Comparison of ENCODE assay signal across 8 cellular contexts in the genomic region with DNA sequence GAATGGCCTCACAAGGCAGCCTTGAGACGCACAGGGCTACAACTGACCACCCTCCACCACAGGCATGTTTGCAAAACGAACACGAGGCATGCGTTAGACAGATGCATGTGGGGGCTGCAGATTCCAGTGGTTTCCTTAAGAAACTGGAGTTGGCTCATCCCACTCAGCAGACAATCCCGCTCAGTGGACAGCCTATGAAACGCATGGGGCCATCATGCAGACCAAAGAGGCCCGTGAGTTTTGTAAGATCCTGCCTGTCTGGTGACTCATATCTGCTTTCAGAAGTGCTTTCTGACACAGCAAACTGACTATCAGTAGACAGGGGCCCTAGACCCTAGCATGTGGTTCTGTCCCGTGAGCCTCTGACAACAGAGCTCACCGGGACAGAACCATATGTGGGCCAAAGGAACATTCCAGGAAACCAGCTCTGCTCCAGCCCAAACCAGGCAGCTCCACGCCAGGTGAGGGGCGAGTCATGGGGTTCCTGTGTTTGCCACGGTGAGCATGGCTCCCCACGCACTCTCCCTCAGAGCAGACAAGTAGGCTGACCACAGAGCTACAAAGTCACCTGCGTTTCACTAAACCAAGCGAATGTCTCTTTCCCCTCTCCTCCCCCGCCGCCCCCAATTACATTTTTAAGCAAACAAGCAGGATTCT.
A peak's percentile ranks its signal among the peaks of the same experiment; 100 is the strongest.
DNase-seq lines count a peak whose midpoint lies in the region; ATAC-seq, FAIRE-seq and TF ChIP-seq lines count a peak whose summit lies in the region.
"Had no signal": no experiment of that assay in that cellular context is flagged by ENCODE, and none has a peak within 500 bp of the region (broad histone marks: within the 10 kb centered on the region; RNA-seq: fewer than 3 reads in every experiment).

No MANE protein-coding gene starts in this region.

- no peak for TF ChIP-seq CTCF in GM12865 (IDR thresholded peaks at IDR 0.05; ENCODE audit: insufficient read depth, low read depth, low read length, missing control alignments)
- TF ChIP-seq CTCF in GM12878 (IDR thresholded peaks at IDR 0.05 in 2 of 3, conservative IDR thresholded peaks at IDR 0.05 in 1 of 3; ENCODE audit: control insufficient read depth in 2 of 3, extremely low read depth in 1 of 3, insufficient read depth in 1 of 3, low read depth in 3 of 3, low read length in 3 of 3): no peak
- no peak for TF ChIP-seq CTCF in endothelial cell (IDR thresholded peaks at IDR 0.05; ENCODE audit: unreplicated experiment)

- BruUV-seq in GM12878 (replicated peaks; lab: Mats Ljungman, UMichigan): no TSS peak

- no peaks in the 10 kb centered on the region; the same call in 1 of the 2 replicates for H4K20me1 ChIP-seq in GM12878 (ENCODE audit: control insufficient read depth, insufficient read depth)

- H2AFZ ChIP-seq in GM12878 (ENCODE audit: control insufficient read depth, low read depth, low read length): no peak overlapping the region
- H2AFZ ChIP-seq: PC-9 had no signal

- H3K27me3 Mint-ChIP-seq in endothelial cell (ENCODE audit: unreplicated experiment): peaks cover 1% of the 10 kb centered on the region

- H3K4me3 ChIP-seq in GM12865 (ENCODE audit: low read depth, low read length): no peak overlapping the region
- H3K4me3 ChIP-seq in GM12878: no peak overlapping the region
- H3K4me3 ChIP-seq: PC-9 had no signal

- intact Hi-C loops in GM12878 (cut with micrococcal nuclease; ENCODE audit: unreplicated experiment): no loop called here

- peak; percentile 9 for DNase-seq in GM12865 (ENCODE audit: low read depth)
- DNase-seq in LHCN-M2 (ENCODE audit: low read depth): peak; percentile 84
- no peak for DNase-seq in GM12878 (ENCODE audit: low read depth, low spot score)
- peak; percentile 75 for DNase-seq in non-pigmented ciliary epithelial cell (ENCODE audit: low read depth)
- DNase-seq in occipital lobe (lab: John Stamatoyannopoulos, UW): no peak
- DNase-seq in endothelial cell (ENCODE audit: low spot score): no peak
- no peak for DNase-seq in NCI-H1436 treated with DMSO at 0.1 percent for 48 hours (lab: John Stamatoyannopoulos, UW)
- DNase-seq: PC-9 had no signal

- RAD21 ChIA-PET in GM12878 (lab: Charles Lee; ENCODE audit: unreplicated experiment): interaction anchor here (1.4 kb wide), 1 partner anchor 314 kb away, joined by 6 read pairs; no protein-coding TSS in a partner anchor

- CTCF ChIA-PET in GM12878 (lab: Yijun Ruan, JAX): interaction anchor here (1.1 kb wide), 1 partner anchor 316 kb away, joined by 4 read pairs; no protein-coding TSS in a partner anchor

- no peaks in the 10 kb centered on the region for H3K4me1 ChIP-seq in GM12878 (ENCODE audit: control insufficient read depth, insufficient read depth, low read length)

- in situ Hi-C loops in GM12878 (cut with MboI): loop anchor here (25.0 kb wide), 1 partner anchor 920 kb away; a partner anchor contains a TSS

- no peaks in the 10 kb centered on the region for H3K9me3 Mint-ChIP-seq in endothelial cell (ENCODE audit: unreplicated experiment)

- H3K4me1 Mint-ChIP-seq in endothelial cell (ENCODE audit: unreplicated experiment): no peaks in the 10 kb centered on the region

- no peak overlapping the region for H3K9ac ChIP-seq in GM12878 (ENCODE audit: control insufficient read depth, insufficient read depth, low read length)

- no peak for TF ChIP-seq POLR2A in GM12878 (IDR thresholded peaks at IDR 0.05; ENCODE audit: low read depth, low read length)

- H3K36me3 ChIP-seq in GM12878 (ENCODE audit: control insufficient read depth in 2 of 2, insufficient read depth in 2 of 2, low read length in 1 of 2): peaks cover 0 to under 1% of the 10 kb centered on the region in 2 experiments; a peak in 2 of 4 replicates

- no peaks in the 10 kb centered on the region for H3K27me3 ChIP-seq in GM12878 (replicated peaks in 1 of 2; ENCODE audit: control insufficient read depth in 2 of 2, insufficient read depth in 2 of 2, low read length in 1 of 2)

- no peak overlapping the region for H3K27ac ChIP-seq in GM12878 (ENCODE audit: control insufficient read depth, insufficient read depth)
- H3K27ac ChIP-seq: PC-9 had no signal

- no peaks in the 10 kb centered on the region for H3K79me2 ChIP-seq in GM12878 (ENCODE audit: control insufficient read depth, insufficient read depth, low read length)

- H3K27ac Mint-ChIP-seq in endothelial cell (ENCODE audit: unreplicated experiment): no peak overlapping the region

- peak; percentile 18; the same call in 1 of the 3 replicates for ATAC-seq in GM12878

- POLR2A ChIA-PET in GM12878 (lab: Charles Lee): no interaction called here

- no peak for TF ChIP-seq EP300 in GM12878 (IDR thresholded peaks at IDR 0.05; ENCODE audit: borderline replicate concordance in 1 of 2, control insufficient read depth in 1 of 2, low read depth in 2 of 2, low read length in 2 of 2)

- TF ChIP-seq RAD21 in GM12878 (IDR thresholded peaks at IDR 0.05; ENCODE audit: insufficient read depth, low read depth, low read length): no peak

- H3K4me2 ChIP-seq in GM12878 (ENCODE audit: control insufficient read depth, insufficient read depth): no peak overlapping the region
- H3K4me2 ChIP-seq: PC-9 had no signal

- 55% methylated on average over 17 of the region's 17 CpGs for WGBS in GM12878 (ENCODE audit: insufficient coverage, insufficient replicate concordance, low lambda C conversion rate, missing lambda C conversion rate)

- no peak overlapping the region for H3K4me3 Mint-ChIP-seq in endothelial cell (ENCODE audit: unreplicated experiment)

- no peaks in the 10 kb centered on the region for H3K9me3 ChIP-seq in GM12878 (replicated peaks; ENCODE audit: control insufficient read depth, insufficient read depth, low read length)

- SMC1A ChIA-PET in GM12878 (lab: Charles Lee; ENCODE audit: uncharacterized antibody, unreplicated experiment): interaction anchor here (5.1 kb wide), 1 partner anchor 315 kb away, joined by 40 read pairs; no protein-coding TSS in a partner anchor

- no peak for FAIRE-seq in GM12878 (lab: Jason Lieb, UNC)

- H3K36me3 Mint-ChIP-seq in endothelial cell (ENCODE audit: low read depth, unreplicated experiment): no peaks in the 10 kb centered on the region

TF ChIP-seq in GM12878, 131 proteins besides CTCF, POLR2A, EP300 and RAD21 (continues in another document):
- TF ChIP-seq MEF2B (IDR thresholded peaks at IDR 0.05; ENCODE audit: partially characterized antibody, poor library complexity, severe bottlenecking) (no peak), SP1 (IDR thresholded peaks at IDR 0.05; ENCODE audit: low read depth, low read length) (no peak), TCF3 (IDR thresholded peaks at IDR 0.05; ENCODE audit: borderline replicate concordance, insufficient read depth, low read depth, low read length) (no peak), FOXM1 (IDR thresholded peaks at IDR 0.05; ENCODE audit: low read depth, low read length) (no peak), PAX5 (IDR thresholded peaks at IDR 0.05; ENCODE audit: borderline replicate concordance, low read depth, low read length) (no peak), RCOR1 (conservative IDR thresholded peaks at IDR 0.05; ENCODE audit: low read depth, low read length) (no peak), JUND (IDR thresholded peaks at IDR 0.05; ENCODE audit: low read depth, low read length) (no peak), NFYA (IDR thresholded peaks at IDR 0.05; ENCODE audit: borderline replicate concordance, low read depth, low read length) (no peak), PML (IDR thresholded peaks at IDR 0.05; ENCODE audit: low read length) (no peak)
- TF ChIP-seq, protein P1, sequence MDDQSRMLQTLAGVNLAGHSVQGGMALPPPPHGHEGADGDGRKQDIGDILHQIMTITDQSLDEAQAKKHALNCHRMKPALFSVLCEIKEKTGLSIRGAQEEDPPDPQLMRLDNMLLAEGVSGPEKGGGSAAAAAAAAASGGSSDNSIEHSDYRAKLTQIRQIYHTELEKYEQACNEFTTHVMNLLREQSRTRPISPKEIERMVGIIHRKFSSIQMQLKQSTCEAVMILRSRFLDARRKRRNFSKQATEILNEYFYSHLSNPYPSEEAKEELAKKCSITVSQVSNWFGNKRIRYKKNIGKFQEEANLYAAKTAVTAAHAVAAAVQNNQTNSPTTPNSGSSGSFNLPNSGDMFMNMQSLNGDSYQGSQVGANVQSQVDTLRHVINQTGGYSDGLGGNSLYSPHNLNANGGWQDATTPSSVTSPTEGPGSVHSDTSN (IDR thresholded peaks at IDR 0.05; ENCODE audit: insufficient replicate concordance, low read depth, low read length): no peak
- TF ChIP-seq, protein P2, sequence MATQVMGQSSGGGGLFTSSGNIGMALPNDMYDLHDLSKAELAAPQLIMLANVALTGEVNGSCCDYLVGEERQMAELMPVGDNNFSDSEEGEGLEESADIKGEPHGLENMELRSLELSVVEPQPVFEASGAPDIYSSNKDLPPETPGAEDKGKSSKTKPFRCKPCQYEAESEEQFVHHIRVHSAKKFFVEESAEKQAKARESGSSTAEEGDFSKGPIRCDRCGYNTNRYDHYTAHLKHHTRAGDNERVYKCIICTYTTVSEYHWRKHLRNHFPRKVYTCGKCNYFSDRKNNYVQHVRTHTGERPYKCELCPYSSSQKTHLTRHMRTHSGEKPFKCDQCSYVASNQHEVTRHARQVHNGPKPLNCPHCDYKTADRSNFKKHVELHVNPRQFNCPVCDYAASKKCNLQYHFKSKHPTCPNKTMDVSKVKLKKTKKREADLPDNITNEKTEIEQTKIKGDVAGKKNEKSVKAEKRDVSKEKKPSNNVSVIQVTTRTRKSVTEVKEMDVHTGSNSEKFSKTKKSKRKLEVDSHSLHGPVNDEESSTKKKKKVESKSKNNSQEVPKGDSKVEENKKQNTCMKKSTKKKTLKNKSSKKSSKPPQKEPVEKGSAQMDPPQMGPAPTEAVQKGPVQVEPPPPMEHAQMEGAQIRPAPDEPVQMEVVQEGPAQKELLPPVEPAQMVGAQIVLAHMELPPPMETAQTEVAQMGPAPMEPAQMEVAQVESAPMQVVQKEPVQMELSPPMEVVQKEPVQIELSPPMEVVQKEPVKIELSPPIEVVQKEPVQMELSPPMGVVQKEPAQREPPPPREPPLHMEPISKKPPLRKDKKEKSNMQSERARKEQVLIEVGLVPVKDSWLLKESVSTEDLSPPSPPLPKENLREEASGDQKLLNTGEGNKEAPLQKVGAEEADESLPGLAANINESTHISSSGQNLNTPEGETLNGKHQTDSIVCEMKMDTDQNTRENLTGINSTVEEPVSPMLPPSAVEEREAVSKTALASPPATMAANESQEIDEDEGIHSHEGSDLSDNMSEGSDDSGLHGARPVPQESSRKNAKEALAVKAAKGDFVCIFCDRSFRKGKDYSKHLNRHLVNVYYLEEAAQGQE (IDR thresholded peaks at IDR 0.05; ENCODE audit: low read depth, low read length): no peak
- TF ChIP-seq, protein P3, sequence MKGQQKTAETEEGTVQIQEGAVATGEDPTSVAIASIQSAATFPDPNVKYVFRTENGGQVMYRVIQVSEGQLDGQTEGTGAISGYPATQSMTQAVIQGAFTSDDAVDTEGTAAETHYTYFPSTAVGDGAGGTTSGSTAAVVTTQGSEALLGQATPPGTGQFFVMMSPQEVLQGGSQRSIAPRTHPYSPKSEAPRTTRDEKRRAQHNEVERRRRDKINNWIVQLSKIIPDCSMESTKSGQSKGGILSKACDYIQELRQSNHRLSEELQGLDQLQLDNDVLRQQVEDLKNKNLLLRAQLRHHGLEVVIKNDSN (IDR thresholded peaks at IDR 0.05; ENCODE audit: borderline replicate concordance, extremely low read length, insufficient read depth, low read depth, low read length): no peak

Comparison
In these comparisons a context has a peak if more than half of its experiments do, and no peak if none do; other contexts are left out.
1. DNase-seq: peak in GM12865 (single experiment), LHCN-M2 (single experiment) and non-pigmented ciliary epithelial cell (single experiment); none in GM12878 (single experiment), occipital lobe (single experiment), endothelial cell (single experiment) and NCI-H1436 treated with DMSO at 0.1 percent for 48 hours (single experiment).